Comparison of ENCODE assay signal across 12 cellular contexts in genomic region chr4:102819588-102820365, GRCh38. TPM values are rescaled to one million over a fixed set of nuclear protein-coding genes. Genes with fewer than 3 reads are reported as not detected.
DNase-seq lines count a peak whose midpoint lies in the region; ATAC-seq and TF ChIP-seq lines count a peak whose summit lies in the region.
"Had no signal": no experiment of that assay in that cellular context is flagged by ENCODE, and none has a peak within 500 bp of the region (broad histone marks: within the 10 kb centered on the region; RNA-seq: fewer than 3 reads in every experiment).

No MANE protein-coding gene starts in this region.

- no peak for TF ChIP-seq POLR2A in suprapubic skin (IDR thresholded peaks at IDR 0.05)
- no peak for TF ChIP-seq POLR2A in thyroid gland (IDR thresholded peaks at IDR 0.05)

- H3K4me1 ChIP-seq in iPS-20b (ENCODE audit: insufficient read depth, low read length) (peaks cover 47% of the 10 kb centered on the region), suprapubic skin (peaks cover 94% of the 10 kb centered on the region), thyroid gland (peaks cover 69 to 77% of the 10 kb centered on the region in 2 donors)

- DNase-seq in activated CD8-positive, alpha-beta memory T cell treated with anti-CD3 and anti-CD28 coated beads, Interleukin-2, amount 10 ng/mL, durations not matched to agents 7 days and 5 days: no peak
- no peak for DNase-seq in activated CD8-positive, alpha-beta memory T cell treated with anti-CD3 and anti-CD28 coated beads, Interleukin-2, amount 50 U/mL, for 4 hours
- no peak for DNase-seq in activated naive CD8-positive, alpha-beta T cell treated with anti-CD3 and anti-CD28 coated beads for 36 hours
- DNase-seq in suprapubic skin (ENCODE audit: low spot score in 2 of 2) (no peak), NCI-H2227 (lab: John Stamatoyannopoulos, UW; ENCODE audit: unreplicated experiment) (no peak), thyroid gland (no peak)
- DNase-seq: colonic mucosa, mesendoderm, NCI-H524 had no signal

- H3K4me3 Mint-ChIP-seq in activated CD8-positive, alpha-beta memory T cell treated with anti-CD3 and anti-CD28 coated beads, Interleukin-2, amount 10 ng/mL, durations not matched to agents 7 days and 5 days: peak overlapping the region; percentile 71
- peak overlapping the region; percentile 77 for H3K4me3 Mint-ChIP-seq in activated naive CD8-positive, alpha-beta T cell treated with anti-CD3 and anti-CD28 coated beads for 36 hours
- H3K4me3 Mint-ChIP-seq in stimulated activated memory B cell treated with anti-CD40 and anti-IgM and Interleukin-4, amounts not matched to agents 10 μg/mL and 1 μg/mL and 100 μg/mL, for 72 hours: peak overlapping the region; percentile 50

- no peak for TF ChIP-seq EP300 in suprapubic skin (IDR thresholded peaks at IDR 0.05)

- H3K27me3 ChIP-seq in iPS-20b (ENCODE audit: insufficient read depth, low read length): no peaks in the 10 kb centered on the region
- H3K27me3 ChIP-seq in suprapubic skin: no peaks in the 10 kb centered on the region
- H3K27me3 ChIP-seq in thyroid gland: no peaks in the 10 kb centered on the region
- H3K27me3 ChIP-seq: colonic mucosa had no signal

- no peaks in the 10 kb centered on the region for H3K9me3 ChIP-seq in iPS-20b (ENCODE audit: insufficient read depth, low read depth, low read length)
- H3K9me3 ChIP-seq in suprapubic skin: no peaks in the 10 kb centered on the region
- H3K9me3 ChIP-seq in thyroid gland: no peaks in the 10 kb centered on the region
- H3K9me3 ChIP-seq: colonic mucosa had no signal

- H3K4me1 Mint-ChIP-seq in activated CD8-positive, alpha-beta memory T cell treated with anti-CD3 and anti-CD28 coated beads, Interleukin-2, amount 10 ng/mL, durations not matched to agents 7 days and 5 days: peaks cover 83% of the 10 kb centered on the region
- peaks cover 75% of the 10 kb centered on the region for H3K4me1 Mint-ChIP-seq in activated naive CD8-positive, alpha-beta T cell treated with anti-CD3 and anti-CD28 coated beads for 36 hours
- peaks cover 82% of the 10 kb centered on the region for H3K4me1 Mint-ChIP-seq in stimulated activated memory B cell treated with anti-CD40 and anti-IgM and Interleukin-4, amounts not matched to agents 10 μg/mL and 1 μg/mL and 100 μg/mL, for 72 hours

- H3K27ac Mint-ChIP-seq in activated CD8-positive, alpha-beta memory T cell treated with anti-CD3 and anti-CD28 coated beads, Interleukin-2, amount 10 ng/mL, durations not matched to agents 7 days and 5 days: peak overlapping the region; percentile 86
- peak overlapping the region; percentile 90 for H3K27ac Mint-ChIP-seq in activated naive CD8-positive, alpha-beta T cell treated with anti-CD3 and anti-CD28 coated beads for 36 hours
- peak overlapping the region; percentile 30 for H3K27ac Mint-ChIP-seq in stimulated activated memory B cell treated with anti-CD40 and anti-IgM and Interleukin-4, amounts not matched to agents 10 μg/mL and 1 μg/mL and 100 μg/mL, for 72 hours

- H3K4me3 ChIP-seq in iPS-20b (ENCODE audit: low read length) (peak overlapping the region; percentile 27; the same call in 1 of the 2 replicates), suprapubic skin (no peak overlapping the region), thyroid gland (replicated peaks in 1 of 3) (no peak overlapping the region)
- H3K4me3 ChIP-seq: colonic mucosa had no signal

- CTCF ChIA-PET in activated CD8-positive, alpha-beta memory T cell treated with anti-CD3 and anti-CD28 coated beads, Interleukin-2, amount 10 ng/mL, durations not matched to agents 7 days and 5 days (lab: Charles Lee): interaction anchor here (1.4 kb wide), 1 partner anchor 8 kb away, joined by 4 read pairs; no protein-coding TSS in a partner anchor

- TF ChIP-seq CTCF in suprapubic skin (IDR thresholded peaks at IDR 0.05) (no peak), thyroid gland (IDR thresholded peaks at IDR 0.05) (no peak)

- 54% methylated on average over 8 of the region's 8 CpGs for WGBS in suprapubic skin
- WGBS in thyroid gland, 2 donors: 79 to 81% methylated on average over 8 of the region's 8 CpGs

- no peak overlapping the region for H3K27ac ChIP-seq in iPS-20b (ENCODE audit: low read length)
- no peak overlapping the region for H3K27ac ChIP-seq in suprapubic skin
- no peak overlapping the region for H3K27ac ChIP-seq in thyroid gland
- H3K27ac ChIP-seq: colonic mucosa, VCaP had no signal

- no peaks in the 10 kb centered on the region for H3K9me3 Mint-ChIP-seq in activated CD8-positive, alpha-beta memory T cell treated with anti-CD3 and anti-CD28 coated beads, Interleukin-2, amount 10 ng/mL, durations not matched to agents 7 days and 5 days (ENCODE audit: low read depth)
- H3K9me3 Mint-ChIP-seq in activated naive CD8-positive, alpha-beta T cell treated with anti-CD3 and anti-CD28 coated beads for 36 hours: no peaks in the 10 kb centered on the region
- H3K9me3 Mint-ChIP-seq in stimulated activated memory B cell treated with anti-CD40 and anti-IgM and Interleukin-4, amounts not matched to agents 10 μg/mL and 1 μg/mL and 100 μg/mL, for 72 hours: no peaks in the 10 kb centered on the region

- H3K36me3 ChIP-seq in iPS-20b (ENCODE audit: insufficient read depth, low read depth, low read length) (peaks cover 77% of the 10 kb centered on the region), suprapubic skin (no peaks in the 10 kb centered on the region), thyroid gland (no peaks in the 10 kb centered on the region)
- H3K36me3 ChIP-seq: colonic mucosa had no signal

- peaks cover 64% of the 10 kb centered on the region for H3K36me3 Mint-ChIP-seq in activated CD8-positive, alpha-beta memory T cell treated with anti-CD3 and anti-CD28 coated beads, Interleukin-2, amount 10 ng/mL, durations not matched to agents 7 days and 5 days
- peaks cover 78% of the 10 kb centered on the region for H3K36me3 Mint-ChIP-seq in activated naive CD8-positive, alpha-beta T cell treated with anti-CD3 and anti-CD28 coated beads for 36 hours
- H3K36me3 Mint-ChIP-seq in stimulated activated memory B cell treated with anti-CD40 and anti-IgM and Interleukin-4, amounts not matched to agents 10 μg/mL and 1 μg/mL and 100 μg/mL, for 72 hours: peaks cover 25% of the 10 kb centered on the region

- no peak overlapping the region for H3K9ac ChIP-seq in iPS-20b (ENCODE audit: low read depth, low read length)

- intact Hi-C loops in thyroid gland (cut with DNase I): no loop called here

- H3K27me3 Mint-ChIP-seq in activated CD8-positive, alpha-beta memory T cell treated with anti-CD3 and anti-CD28 coated beads, Interleukin-2, amount 10 ng/mL, durations not matched to agents 7 days and 5 days: no peaks in the 10 kb centered on the region
- no peaks in the 10 kb centered on the region for H3K27me3 Mint-ChIP-seq in activated naive CD8-positive, alpha-beta T cell treated with anti-CD3 and anti-CD28 coated beads for 36 hours
- no peaks in the 10 kb centered on the region for H3K27me3 Mint-ChIP-seq in stimulated activated memory B cell treated with anti-CD40 and anti-IgM and Interleukin-4, amounts not matched to agents 10 μg/mL and 1 μg/mL and 100 μg/mL, for 72 hours

- ATAC-seq in activated CD8-positive, alpha-beta memory T cell treated with anti-CD3 and anti-CD28 coated beads, Interleukin-2, amount 10 ng/mL, durations not matched to agents 7 days and 5 days: peak; percentile 36
- ATAC-seq in stimulated activated memory B cell treated with anti-CD40 and anti-IgM and Interleukin-4, amounts not matched to agents 10 μg/mL and 1 μg/mL and 100 μg/mL, for 72 hours: no peak

RNA-seq across cellular contexts. Expression of gene UBE2D3, which starts 7.6 kb away (rescaled TPM):
- 100 to 1,000 TPM; 357 to 421 TPM for total RNA-seq in activated CD8-positive, alpha-beta memory T cell treated with anti-CD3 and anti-CD28 coated beads, Interleukin-2, amount 10 ng/mL, durations not matched to agents 7 days and 5 days
- total RNA-seq in activated naive CD8-positive, alpha-beta T cell treated with anti-CD3 and anti-CD28 coated beads for 36 hours: 100 to 1,000 TPM; 477 to 516 TPM
- total RNA-seq in suprapubic skin: 100 to 1,000 TPM; 436 to 523 (median 488) TPM
- 100 to 1,000 TPM; 379 to 633 (median 495) TPM for total RNA-seq in thyroid gland

RNA-seq across cellular contexts. Expression of gene CISD2, which starts 49.0 kb away (rescaled TPM):
- total RNA-seq in activated CD8-positive, alpha-beta memory T cell treated with anti-CD3 and anti-CD28 coated beads, Interleukin-2, amount 10 ng/mL, durations not matched to agents 7 days and 5 days: 10 to 100 TPM; 31.9 to 42.3 TPM
- 10 to 100 TPM; 41.5 to 41.8 TPM for total RNA-seq in activated naive CD8-positive, alpha-beta T cell treated with anti-CD3 and anti-CD28 coated beads for 36 hours
- total RNA-seq in suprapubic skin: 10 to 100 TPM in 3 of 4 donors, 1 to 10 TPM in 1; 9.9 to 11.1 (median 10.4) TPM
- total RNA-seq in thyroid gland: 10 to 100 TPM; 29.3 to 37.0 (median 33.7) TPM

RNA-seq across cellular contexts. Expression of gene MANBA, which starts 59.0 kb away (rescaled TPM):
- total RNA-seq in activated CD8-positive, alpha-beta memory T cell treated with anti-CD3 and anti-CD28 coated beads, Interleukin-2, amount 10 ng/mL, durations not matched to agents 7 days and 5 days: 10 to 100 TPM; 12.1 to 16.5 TPM
- total RNA-seq in activated naive CD8-positive, alpha-beta T cell treated with anti-CD3 and anti-CD28 coated beads for 36 hours: 1 to 10 TPM; 8.7 to 10.0 TPM
- total RNA-seq in suprapubic skin (10 to 100 TPM; 11.0 to 36.1 (median 21.1) TPM), thyroid gland (10 to 100 TPM; 41.3 to 53.4 (median 45.5) TPM)

Comparison
In these comparisons a context has a peak if more than half of its experiments do, and no peak if none do; other contexts are left out.
1. H3K27ac Mint-ChIP-seq: peak in every context shown above with its lines; median percentile 90 in activated naive CD8-positive, alpha-beta T cell treated with anti-CD3 and anti-CD28 coated beads for 36 hours; 86 in activated CD8-positive, alpha-beta memory T cell treated with anti-CD3 and anti-CD28 coated beads, Interleukin-2, amount 10 ng/mL, durations not matched to agents 7 days and 5 days; 30 in stimulated activated memory B cell treated with anti-CD40 and anti-IgM and Interleukin-4, amounts not matched to agents 10 μg/mL and 1 μg/mL and 100 μg/mL, for 72 hours.